ENCODE assay signal across 27 cellular contexts in genomic region chr20:36285746-36286447, GRCh38.
"Had no signal": no experiment of that assay in that cellular context is flagged by ENCODE, and none has a peak within 500 bp of the region (broad histone marks: within the 10 kb centered on the region; RNA-seq: fewer than 3 reads in every experiment).

No MANE protein-coding gene starts in this region.

- H3K4me3 ChIP-seq: gastroesophageal sphincter, left lung, lower lobe of right lung, mucosa of descending colon, stomach, thyroid gland, upper lobe of left lung, vagina had no signal

- H3K27ac Mint-ChIP-seq: activated CD8-positive, alpha-beta memory T cell treated with anti-CD3 and anti-CD28 coated beads, Interleukin-2, amount 10 ng/mL, durations not matched to agents 7 days and 5 days; activated CD8-positive, alpha-beta T cell treated with anti-CD3 and anti-CD28 coated beads for 36 hours; activated naive CD4-positive, alpha-beta T cell treated with anti-CD3 and anti-CD28 coated beads, Interleukin-2, amount 50 U/mL, for 24 hours; activated T-helper 2 cell treated with anti-CD3 and anti-CD28 coated beads, Interferon-gamma antibody, Interleukin-2, Interleukin-4, amounts not matched to agents 10 μg/mL and 5 μg/mL and 100 μg/mL, durations not matched to agents 14 hours and 24 hours and 36 hours; nephron; progenitor cell of endocrine pancreas; stimulated activated naive B cell treated with anti-CD40 and anti-IgM and Interleukin-4, amounts not matched to agents 10 μg/mL and 1 μg/mL and 100 μg/mL, for 72 hours; T-helper 2 cell treated with Interferon-gamma antibody and Interleukin-4, amounts not matched to agents 5 μg/mL and 100 μg/mL, for 36 hours had no signal

- H3K36me3 ChIP-seq: gastroesophageal sphincter, left lung, lower lobe of right lung, stomach, thyroid gland, upper lobe of left lung, vagina had no signal

- H3K4me3 Mint-ChIP-seq: activated CD8-positive, alpha-beta memory T cell treated with anti-CD3 and anti-CD28 coated beads, Interleukin-2, amount 10 ng/mL, durations not matched to agents 7 days and 5 days; activated CD8-positive, alpha-beta T cell treated with anti-CD3 and anti-CD28 coated beads for 36 hours; activated naive CD4-positive, alpha-beta T cell treated with anti-CD3 and anti-CD28 coated beads, Interleukin-2, amount 50 U/mL, for 24 hours; nephron; stimulated activated naive B cell treated with anti-CD40 and anti-IgM and Interleukin-4, amounts not matched to agents 10 μg/mL and 1 μg/mL and 100 μg/mL, for 72 hours; T-helper 2 cell treated with Interferon-gamma antibody and Interleukin-4, amounts not matched to agents 5 μg/mL and 100 μg/mL, for 36 hours had no signal

- H3K36me3 Mint-ChIP-seq: activated CD8-positive, alpha-beta memory T cell treated with anti-CD3 and anti-CD28 coated beads, Interleukin-2, amount 10 ng/mL, durations not matched to agents 7 days and 5 days; stimulated activated naive B cell treated with anti-CD40 and anti-IgM and Interleukin-4, amounts not matched to agents 10 μg/mL and 1 μg/mL and 100 μg/mL, for 72 hours had no signal

- H3K9me3 ChIP-seq: left lung, lower lobe of right lung, mucosa of descending colon, thyroid gland, upper lobe of left lung, vagina had no signal

- H3K9me3 Mint-ChIP-seq: activated CD8-positive, alpha-beta T cell treated with anti-CD3 and anti-CD28 coated beads for 36 hours; activated T-helper 2 cell treated with anti-CD3 and anti-CD28 coated beads, Interferon-gamma antibody, Interleukin-2, Interleukin-4, amounts not matched to agents 10 μg/mL and 5 μg/mL and 100 μg/mL, durations not matched to agents 14 hours and 24 hours and 36 hours; T-helper 2 cell treated with Interferon-gamma antibody and Interleukin-4, amounts not matched to agents 5 μg/mL and 100 μg/mL, for 36 hours had no signal

- H3K27me3 ChIP-seq: thyroid gland, upper lobe of left lung, vagina had no signal

- H3K27ac ChIP-seq: gastroesophageal sphincter, left lung, lower lobe of right lung, stomach, thyroid gland, upper lobe of left lung, vagina had no signal

- H3K4me1 ChIP-seq: gastroesophageal sphincter, left lung, lower lobe of right lung, stomach, thyroid gland, upper lobe of left lung, vagina had no signal

- H3K4me1 Mint-ChIP-seq: activated CD8-positive, alpha-beta memory T cell treated with anti-CD3 and anti-CD28 coated beads, Interleukin-2, amount 10 ng/mL, durations not matched to agents 7 days and 5 days; activated naive CD4-positive, alpha-beta T cell treated with anti-CD3 and anti-CD28 coated beads, Interleukin-2, amount 50 U/mL, for 24 hours; nephron; stimulated activated naive B cell treated with anti-CD40 and anti-IgM and Interleukin-4, amounts not matched to agents 10 μg/mL and 1 μg/mL and 100 μg/mL, for 72 hours had no signal

- ATAC-seq: activated CD8-positive, alpha-beta memory T cell treated with anti-CD3 and anti-CD28 coated beads, Interleukin-2, amount 10 ng/mL, durations not matched to agents 7 days and 5 days; activated CD8-positive, alpha-beta T cell treated with anti-CD3 and anti-CD28 coated beads for 36 hours; gastroesophageal sphincter; left lung; lower lobe of right lung; mucosa of descending colon; sciatic nerve; stimulated activated naive B cell treated with anti-CD40 and anti-IgM and Interleukin-4, amounts not matched to agents 10 μg/mL and 1 μg/mL and 100 μg/mL, for 72 hours had no signal

- DNase-seq: activated CD4-positive, alpha-beta T cell treated with anti-CD3 and anti-CD28 coated beads for 4 hours; activated CD8-positive, alpha-beta memory T cell treated with anti-CD3 and anti-CD28 coated beads, Interleukin-2, amount 10 ng/mL, durations not matched to agents 7 days and 5 days; activated CD8-positive, alpha-beta T cell treated with anti-CD3 and anti-CD28 coated beads for 36 hours; activated T-cell treated with anti-CD3 and anti-CD28 coated beads, Interleukin-2, amount 50 U/mL, for 48 hours; anterior cingulate cortex; dermis blood vessel endothelial cell; effector memory CD4-positive, alpha-beta T cell; hippocampal formation; left lung; lower lobe of right lung; mesenchymal stem cell; mucosa of descending colon; small intestine; stimulated activated CD4-positive, alpha-beta T cell treated with anti-CD3 and anti-CD28 coated beads, Interleukin-4, amount 100 ng/mL, for 4 hours; stimulated activated naive B cell treated with anti-CD40 and anti-IgM and Interleukin-4, amounts not matched to agents 10 μg/mL and 1 μg/mL and 100 μg/mL, for 72 hours; stomach; T-helper 1 cell; thyroid gland; upper lobe of left lung had no signal
